11 cellular contexts compared by ENCODE assay signal in genomic region chr7:50662059-50662689, GRCh38.
DNase-seq lines count a peak whose midpoint lies in the region; ATAC-seq lines count a peak whose summit lies in the region.
"Had no signal": no experiment of that assay in that cellular context is flagged by ENCODE, and none has a peak within 500 bp of the region (broad histone marks: within the 10 kb centered on the region; RNA-seq: fewer than 3 reads in every experiment).

No MANE protein-coding gene starts in this region.

- ATAC-seq in activated T-cell treated with anti-CD3 and anti-CD28 coated beads, Interleukin-2, amount 50 U/mL, for 4 hours: no peak
- ATAC-seq in HG02885 (IDR thresholded peaks at IDR 0.05; ENCODE audit: poor library complexity, unreplicated experiment) (peak; percentile 4), GM18873 (IDR thresholded peaks at IDR 0.05; ENCODE audit: low FRiP score, unreplicated experiment) (no peak)
- peak; percentile 60 for ATAC-seq in activated CD8-positive, alpha-beta T cell treated with anti-CD3 and anti-CD28 coated beads, Interleukin-2, amount 10 ng/mL, durations not matched to agents 7 days and 5 days
- no peak for ATAC-seq in stimulated activated naive B cell treated with anti-CD40 and anti-IgM and Interleukin-4, amounts not matched to agents 10 μg/mL and 1 μg/mL and 100 μg/mL, for 72 hours (replicated peaks)

- DNase-seq in activated T-cell treated with anti-CD3 and anti-CD28 coated beads, Interleukin-2, amount 50 U/mL, for 4 hours: no peak
- DNase-seq in activated T-cell treated with anti-CD3 and anti-CD28 coated beads, Interleukin-2, amount 50 U/mL, for 1 hour: no peak
- peak; percentile 64 for DNase-seq in activated CD8-positive, alpha-beta T cell treated with anti-CD3 and anti-CD28 coated beads, Interleukin-2, amount 10 ng/mL, durations not matched to agents 7 days and 5 days
- peak; percentile 19 for DNase-seq in pons (ENCODE audit: low spot score)
- DNase-seq in SKM-1 treated with dmso at 0.1 percent for 144 hours (lab: John Stamatoyannopoulos, UW; ENCODE audit: unreplicated experiment): no peak
- no peak for DNase-seq in stimulated activated naive B cell treated with anti-CD40 and anti-IgM and Interleukin-4, amounts not matched to agents 10 μg/mL and 1 μg/mL and 100 μg/mL, for 72 hours
- DNase-seq: H9, NCI-H2227 treated with DMSO at 0.1 percent for 48 hours had no signal

- no peaks in the 10 kb centered on the region for H3K27me3 Mint-ChIP-seq in activated T-cell treated with anti-CD3 and anti-CD28 coated beads, Interleukin-2, amount 50 U/mL, for 4 hours (ENCODE audit: low read depth)
- no peaks in the 10 kb centered on the region for H3K27me3 Mint-ChIP-seq in activated CD8-positive, alpha-beta T cell treated with anti-CD3 and anti-CD28 coated beads, Interleukin-2, amount 10 ng/mL, durations not matched to agents 7 days and 5 days (ENCODE audit: low read depth)
- H3K27me3 Mint-ChIP-seq in stimulated activated naive B cell treated with anti-CD40 and anti-IgM and Interleukin-4, amounts not matched to agents 10 μg/mL and 1 μg/mL and 100 μg/mL, for 72 hours: peaks cover 3 to 12% of the 10 kb centered on the region in 2 donors

- peaks cover 55% of the 10 kb centered on the region for H3K4me1 Mint-ChIP-seq in activated T-cell treated with anti-CD3 and anti-CD28 coated beads, Interleukin-2, amount 50 U/mL, for 4 hours (ENCODE audit: low read depth)
- H3K4me1 Mint-ChIP-seq in activated CD8-positive, alpha-beta T cell treated with anti-CD3 and anti-CD28 coated beads, Interleukin-2, amount 10 ng/mL, durations not matched to agents 7 days and 5 days (ENCODE audit: low read depth): peaks cover 79% of the 10 kb centered on the region
- peaks cover 43 to 47% of the 10 kb centered on the region in 2 donors for H3K4me1 Mint-ChIP-seq in stimulated activated naive B cell treated with anti-CD40 and anti-IgM and Interleukin-4, amounts not matched to agents 10 μg/mL and 1 μg/mL and 100 μg/mL, for 72 hours
- H3K4me1 Mint-ChIP-seq: H9 had no signal

- H3K36me3 Mint-ChIP-seq in activated T-cell treated with anti-CD3 and anti-CD28 coated beads, Interleukin-2, amount 50 U/mL, for 4 hours (ENCODE audit: insufficient read depth): no peaks in the 10 kb centered on the region
- H3K36me3 Mint-ChIP-seq in activated CD8-positive, alpha-beta T cell treated with anti-CD3 and anti-CD28 coated beads, Interleukin-2, amount 10 ng/mL, durations not matched to agents 7 days and 5 days (ENCODE audit: low read depth): peaks cover 6% of the 10 kb centered on the region
- H3K36me3 Mint-ChIP-seq in stimulated activated naive B cell treated with anti-CD40 and anti-IgM and Interleukin-4, amounts not matched to agents 10 μg/mL and 1 μg/mL and 100 μg/mL, for 72 hours: peaks cover 0 to 3% of the 10 kb centered on the region in 2 donors

- H3K9me3 Mint-ChIP-seq in activated T-cell treated with anti-CD3 and anti-CD28 coated beads, Interleukin-2, amount 50 U/mL, for 4 hours: no peaks in the 10 kb centered on the region
- H3K9me3 Mint-ChIP-seq in activated CD8-positive, alpha-beta T cell treated with anti-CD3 and anti-CD28 coated beads, Interleukin-2, amount 10 ng/mL, durations not matched to agents 7 days and 5 days (ENCODE audit: insufficient read depth): no peaks in the 10 kb centered on the region
- H3K9me3 Mint-ChIP-seq in stimulated activated naive B cell treated with anti-CD40 and anti-IgM and Interleukin-4, amounts not matched to agents 10 μg/mL and 1 μg/mL and 100 μg/mL, for 72 hours: peaks cover 0 to 2% of the 10 kb centered on the region in 2 donors
- H3K9me3 Mint-ChIP-seq: dendritic cell treated with granulocyte-macrophage colony-stimulating factor and Interleukin-4, amounts not matched to agents 40 ng/mL and 50 ng/mL, for 4 days; H9 had no signal

- peak overlapping the region; percentile 59 for H3K4me3 Mint-ChIP-seq in activated T-cell treated with anti-CD3 and anti-CD28 coated beads, Interleukin-2, amount 50 U/mL, for 4 hours
- peak overlapping the region; percentile 75 for H3K4me3 Mint-ChIP-seq in activated CD8-positive, alpha-beta T cell treated with anti-CD3 and anti-CD28 coated beads, Interleukin-2, amount 10 ng/mL, durations not matched to agents 7 days and 5 days
- no peak overlapping the region for H3K4me3 Mint-ChIP-seq in stimulated activated naive B cell treated with anti-CD40 and anti-IgM and Interleukin-4, amounts not matched to agents 10 μg/mL and 1 μg/mL and 100 μg/mL, for 72 hours
- H3K4me3 Mint-ChIP-seq: dendritic cell treated with granulocyte-macrophage colony-stimulating factor and Interleukin-4, amounts not matched to agents 40 ng/mL and 50 ng/mL, for 4 days; H9 had no signal

- CTCF ChIA-PET in activated CD8-positive, alpha-beta T cell treated with anti-CD3 and anti-CD28 coated beads, Interleukin-2, amount 10 ng/mL, durations not matched to agents 7 days and 5 days (lab: Charles Lee): interaction anchor here (1.0 to 6.2 kb wide), 10 partner anchors 9 to 500 kb away, joined by 3 to 30 read pairs (median 4); no protein-coding TSS in a partner anchor

- peak overlapping the region; percentile 86 for H3K27ac Mint-ChIP-seq in activated CD8-positive, alpha-beta T cell treated with anti-CD3 and anti-CD28 coated beads, Interleukin-2, amount 10 ng/mL, durations not matched to agents 7 days and 5 days
- H3K27ac Mint-ChIP-seq in stimulated activated naive B cell treated with anti-CD40 and anti-IgM and Interleukin-4, amounts not matched to agents 10 μg/mL and 1 μg/mL and 100 μg/mL, for 72 hours: no peak overlapping the region
- H3K27ac Mint-ChIP-seq: dendritic cell treated with granulocyte-macrophage colony-stimulating factor and Interleukin-4, amounts not matched to agents 40 ng/mL and 50 ng/mL, for 4 days had no signal

- POLR2A ChIA-PET in activated CD8-positive, alpha-beta T cell treated with anti-CD3 and anti-CD28 coated beads, Interleukin-2, amount 10 ng/mL, durations not matched to agents 7 days and 5 days (lab: Charles Lee): no interaction called here

Comparison
In these comparisons a context has a peak if more than half of its experiments do, and no peak if none do; other contexts are left out.
1. ATAC-seq: peak in HG02885 (single experiment) and activated CD8-positive, alpha-beta T cell treated with anti-CD3 and anti-CD28 coated beads, Interleukin-2, amount 10 ng/mL, durations not matched to agents 7 days and 5 days (single experiment); none in activated T-cell treated with anti-CD3 and anti-CD28 coated beads, Interleukin-2, amount 50 U/mL, for 4 hours (0 of 2), GM18873 (single experiment) and stimulated activated naive B cell treated with anti-CD40 and anti-IgM and Interleukin-4, amounts not matched to agents 10 μg/mL and 1 μg/mL and 100 μg/mL, for 72 hours (0 of 2).
2. DNase-seq: peak in activated CD8-positive, alpha-beta T cell treated with anti-CD3 and anti-CD28 coated beads, Interleukin-2, amount 10 ng/mL, durations not matched to agents 7 days and 5 days (single experiment) and pons (single experiment); none in activated T-cell treated with anti-CD3 and anti-CD28 coated beads, Interleukin-2, amount 50 U/mL, for 4 hours (single experiment), activated T-cell treated with anti-CD3 and anti-CD28 coated beads, Interleukin-2, amount 50 U/mL, for 1 hour (single experiment), SKM-1 treated with dmso at 0.1 percent for 144 hours (single experiment) and stimulated activated naive B cell treated with anti-CD40 and anti-IgM and Interleukin-4, amounts not matched to agents 10 μg/mL and 1 μg/mL and 100 μg/mL, for 72 hours (single experiment).
3. H3K4me3 Mint-ChIP-seq: peak in activated T-cell treated with anti-CD3 and anti-CD28 coated beads, Interleukin-2, amount 50 U/mL, for 4 hours (single experiment) and activated CD8-positive, alpha-beta T cell treated with anti-CD3 and anti-CD28 coated beads, Interleukin-2, amount 10 ng/mL, durations not matched to agents 7 days and 5 days (single experiment); none in stimulated activated naive B cell treated with anti-CD40 and anti-IgM and Interleukin-4, amounts not matched to agents 10 μg/mL and 1 μg/mL and 100 μg/mL, for 72 hours (0 of 2).